1 cellular context compared by ENCODE assay signal in the genomic region with DNA sequence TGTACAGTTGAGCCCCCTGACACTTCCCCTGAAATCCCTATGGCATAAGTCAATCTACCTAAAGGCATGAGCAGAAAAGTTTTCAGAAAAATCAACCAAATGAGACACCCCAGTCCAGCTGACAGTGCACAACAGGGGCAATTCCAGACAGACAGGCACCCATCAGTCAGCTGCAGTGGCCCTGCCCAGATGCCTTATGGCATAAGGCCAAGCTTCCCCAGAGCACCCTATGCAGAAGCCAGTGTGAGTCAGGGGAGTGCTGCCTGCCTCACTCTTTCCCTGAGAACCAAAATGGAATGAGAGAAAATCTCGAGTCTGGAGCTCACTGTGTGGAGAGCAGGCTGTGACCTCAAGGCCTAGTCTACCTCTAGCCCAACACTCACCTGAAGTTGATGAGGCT.
TF ChIP-seq lines count a peak whose summit lies in the region.

No MANE protein-coding gene starts in this region.

TF ChIP-seq in K562, 482 proteins besides CTCF, POLR2A, EP300 and RAD21:
- TF ChIP-seq TAL1 (IDR thresholded peaks at IDR 0.05) = no peak
- TF ChIP-seq BRCA1 (IDR thresholded peaks at IDR 0.05) = no peak
- TF ChIP-seq BRCA1 (CRISPR knock-in tag; IDR thresholded peaks at IDR 0.05) = no peak
- TF ChIP-seq ZNF696 (CRISPR knock-in tag; conservative IDR thresholded peaks at IDR 0.05) = no peak
- no peak for TF ChIP-seq BRF1 (IDR thresholded peaks at IDR 0.05; ENCODE audit: borderline replicate concordance, extremely low read depth, insufficient read length)
- no peak for TF ChIP-seq SRSF3 (IDR thresholded peaks at IDR 0.05; ENCODE audit: insufficient read depth, low read length)
- TF ChIP-seq ZNF655 (CRISPR knock-in tag; IDR thresholded peaks at IDR 0.05) = no peak
